Comparison of ENCODE assay signal across 23 cellular contexts in genomic region chr7:49885593-49886285, GRCh38.
DNase-seq lines count a peak whose midpoint lies in the region; ATAC-seq and TF ChIP-seq lines count a peak whose summit lies in the region.
"Had no signal": no experiment of that assay in that cellular context is flagged by ENCODE, and none has a peak within 500 bp of the region (broad histone marks: within the 10 kb centered on the region; RNA-seq: fewer than 3 reads in every experiment).

No MANE protein-coding gene starts in this region.

- H3K4me1 ChIP-seq in body of pancreas, result no peaks in the 10 kb centered on the region

- 54 to 59% methylated on average over 11 of the region's 11 CpGs for WGBS in body of pancreas, 2 donors

- no peak overlapping the region for H3K27ac ChIP-seq in body of pancreas
- H3K27ac ChIP-seq: GM23248 had no signal

- peaks cover 3% of the 10 kb centered on the region for H3K9me3 Mint-ChIP-seq in stimulated activated memory B cell treated with anti-CD40 and anti-IgM and Interleukin-4, amounts not matched to agents 10 μg/mL and 1 μg/mL and 100 μg/mL, for 72 hours
- H3K9me3 Mint-ChIP-seq: IgD-negative memory B cell; memory B cell; naive thymus-derived CD8-positive, alpha-beta T cell had no signal

- ATAC-seq in GM21619 (IDR thresholded peaks at IDR 0.05; ENCODE audit: unreplicated experiment) (peak; percentile 74), body of pancreas (no peak)
- peak; percentile 57 for ATAC-seq in stimulated activated memory B cell treated with anti-CD40 and anti-IgM and Interleukin-4, amounts not matched to agents 10 μg/mL and 1 μg/mL and 100 μg/mL, for 72 hours

- no peaks in the 10 kb centered on the region for H3K4me1 Mint-ChIP-seq in stimulated activated memory B cell treated with anti-CD40 and anti-IgM and Interleukin-4, amounts not matched to agents 10 μg/mL and 1 μg/mL and 100 μg/mL, for 72 hours
- H3K4me1 Mint-ChIP-seq: B cell; IgD-negative memory B cell; memory B cell; naive thymus-derived CD8-positive, alpha-beta T cell had no signal

- no peaks in the 10 kb centered on the region for H3K36me3 Mint-ChIP-seq in stimulated activated memory B cell treated with anti-CD40 and anti-IgM and Interleukin-4, amounts not matched to agents 10 μg/mL and 1 μg/mL and 100 μg/mL, for 72 hours
- H3K36me3 Mint-ChIP-seq: memory B cell; naive thymus-derived CD8-positive, alpha-beta T cell had no signal

- no peaks in the 10 kb centered on the region for H3K27me3 ChIP-seq in H7 (ENCODE audit: control insufficient read depth, insufficient read depth, low read length)
- no peaks in the 10 kb centered on the region for H3K27me3 ChIP-seq in body of pancreas

- DNase-seq in NCI-H748 (lab: John Stamatoyannopoulos, UW; ENCODE audit: unreplicated experiment) (peak; percentile 35), NCI-H748 treated with DMSO at 0.1 percent for 48 hours (lab: John Stamatoyannopoulos, UW) (no peak), NCI-H2107 treated with DMSO at 0.1 percent for 48 hours (lab: John Stamatoyannopoulos, UW; ENCODE audit: unreplicated experiment) (peak; percentile 73), H7 (no peak), body of pancreas (no peak), amygdala (lab: John Stamatoyannopoulos, UW) (no peak)
- DNase-seq: 8988T; activated CD8-positive, alpha-beta memory T cell treated with anti-CD3 and anti-CD28 coated beads, Interleukin-2, amount 50 U/mL, for 48 hours; activated gamma-delta T cell treated with Interleukin-2 at 50 U/mL for 16 hours; amniotic stem cell; central memory CD4-positive, alpha-beta T cell; COR-L47; GM23248; naive thymus-derived CD8-positive, alpha-beta T cell; NCI-H2081; NCI-H524; SIG-M5; stimulated activated CD4-positive, alpha-beta T cell treated with anti-CD3 and anti-CD28 coated beads, Interleukin-1b, Interleukin-23, amount 100 ng/mL, for 48 hours had no signal

- H3K27me3 Mint-ChIP-seq in stimulated activated memory B cell treated with anti-CD40 and anti-IgM and Interleukin-4, amounts not matched to agents 10 μg/mL and 1 μg/mL and 100 μg/mL, for 72 hours, result peaks cover 16% of the 10 kb centered on the region

- no peak for TF ChIP-seq CTCF in body of pancreas (IDR thresholded peaks at IDR 0.05)

- H3K4me3 Mint-ChIP-seq in stimulated activated memory B cell treated with anti-CD40 and anti-IgM and Interleukin-4, amounts not matched to agents 10 μg/mL and 1 μg/mL and 100 μg/mL, for 72 hours, result no peak overlapping the region
- H3K4me3 Mint-ChIP-seq: B cell; IgD-negative memory B cell; memory B cell; naive thymus-derived CD8-positive, alpha-beta T cell had no signal

- H3K4me3 ChIP-seq in H7 (ENCODE audit: insufficient read depth, low read depth, low read length) (no peak overlapping the region), body of pancreas (no peak overlapping the region)
- H3K4me3 ChIP-seq: GM23248 had no signal

- TF ChIP-seq POLR2A in body of pancreas (IDR thresholded peaks at IDR 0.05), result no peak

- intact Hi-C loops in body of pancreas (cut with DNase I), result no loop called here

- H3K9me3 ChIP-seq in body of pancreas, result no peaks in the 10 kb centered on the region

- H3K36me3 ChIP-seq in H7 (replicated peaks; ENCODE audit: control insufficient read depth, insufficient read depth, low read length) (no peaks in the 10 kb centered on the region), body of pancreas (replicated peaks in 1 of 2; ENCODE audit: insufficient read depth in 1 of 2, low read depth in 2 of 2) (no peaks in the 10 kb centered on the region)

- H3K27ac Mint-ChIP-seq in stimulated activated memory B cell treated with anti-CD40 and anti-IgM and Interleukin-4, amounts not matched to agents 10 μg/mL and 1 μg/mL and 100 μg/mL, for 72 hours, result no peak overlapping the region
- H3K27ac Mint-ChIP-seq: B cell; IgD-negative memory B cell; memory B cell; naive thymus-derived CD8-positive, alpha-beta T cell had no signal

Comparison
In these comparisons a context has a peak if more than half of its experiments do, and no peak if none do; other contexts are left out.
1. DNase-seq: peak in NCI-H748 (single experiment) and NCI-H2107 treated with DMSO at 0.1 percent for 48 hours (single experiment); none in NCI-H748 treated with DMSO at 0.1 percent for 48 hours (single experiment), H7 (single experiment), body of pancreas (0 of 4) and amygdala (0 of 56).